9 cellular contexts compared by ENCODE assay signal in genomic region chr4:75672461-75673026, GRCh38. TPM values are rescaled to one million over a fixed set of nuclear protein-coding genes. Genes with fewer than 3 reads are reported as not detected.
DNase-seq lines count a peak whose midpoint lies in the region; ATAC-seq and TF ChIP-seq lines count a peak whose summit lies in the region.
"Had no signal": no experiment of that assay in that cellular context is flagged by ENCODE, and none has a peak within 500 bp of the region (broad histone marks: within the 10 kb centered on the region; RNA-seq: fewer than 3 reads in every experiment).

No MANE protein-coding gene starts in this region.

- TF ChIP-seq EP300 in suprapubic skin (IDR thresholded peaks at IDR 0.05), result no peak

- H3K36me3 ChIP-seq in RWPE2 (ENCODE audit: low read depth), result peaks cover 11% of the 10 kb centered on the region
- H3K36me3 ChIP-seq in suprapubic skin, result no peaks in the 10 kb centered on the region

- H3K9me3 ChIP-seq in RWPE2 (ENCODE audit: severe bottlenecking) (no peaks in the 10 kb centered on the region), suprapubic skin (no peaks in the 10 kb centered on the region)

- H3K27me3 ChIP-seq in RWPE2 (ENCODE audit: insufficient read depth, poor library complexity, severe bottlenecking) (no peaks in the 10 kb centered on the region), suprapubic skin (no peaks in the 10 kb centered on the region)

- under 1% methylated on average over 40 of the region's 44 CpGs for WGBS in suprapubic skin

- H3K4me1 ChIP-seq in RWPE2 (ENCODE audit: insufficient read depth, poor library complexity, severe bottlenecking) (peaks cover 21% of the 10 kb centered on the region), suprapubic skin (peaks cover 44% of the 10 kb centered on the region)

- in situ Hi-C loops in Caki2 (cut with HindIII; ENCODE audit: low pct_unique_long_range_greater_than_20kb, low sequenced_read_pairs), result no loop called here

- ATAC-seq in GM19455 (IDR thresholded peaks at IDR 0.05; ENCODE audit: unreplicated experiment) (peak; percentile 29), RWPE2 (ENCODE audit: low read depth) (peak; percentile 42)

- TF ChIP-seq POLR2A in suprapubic skin (IDR thresholded peaks at IDR 0.05), result no peak

- DNase-seq in Caki2 (ENCODE audit: low read depth), result peak; percentile 56
- DNase-seq in HPDE6-E6E7 (ENCODE audit: extremely low spot score), result peak; percentile 32
- peak; percentile 66 for DNase-seq in RWPE2 (ENCODE audit: low spot score)
- DNase-seq in activated gamma-delta T cell treated with Interleukin-2 at 50 U/mL for 16 hours, result peak; percentile 75
- DNase-seq in germinal center (ENCODE audit: low spot score), result peak; percentile 65
- peak in 53 of 56 donors; percentile 19 to 78 (median 56) for DNase-seq in nucleus accumbens (lab: John Stamatoyannopoulos, UW)
- DNase-seq in suprapubic skin (ENCODE audit: low spot score in 2 of 2), result peak; percentile 81 to 83

- TF ChIP-seq CTCF in RWPE2 (IDR thresholded peaks at IDR 0.05; ENCODE audit: poor library complexity, severe bottlenecking) (no peak), suprapubic skin (IDR thresholded peaks at IDR 0.05) (no peak)

- H3K27ac ChIP-seq in RWPE2 (ENCODE audit: poor library complexity, severe bottlenecking) (peak overlapping the region; percentile 83), suprapubic skin (peak overlapping the region; percentile 95)

- peak overlapping the region; percentile 97 for H3K4me3 ChIP-seq in RWPE2 (ENCODE audit: severe bottlenecking)
- peak overlapping the region; percentile 85 for H3K4me3 ChIP-seq in suprapubic skin

RNA-seq across cellular contexts. Expression of gene G3BP2, which starts 0.7 kb away (rescaled TPM):
- total RNA-seq in Caki2 (2014; rRNA removed; shearing (Covaris generic); ENCODE audit: low replicate concordance), result 35.8 and 36.3 TPM in 2 replicates
- 10 to 100 TPM; 48.8 to 62.0 (median 56.6) TPM for total RNA-seq in suprapubic skin

RNA-seq across cellular contexts. Expression of gene CDKL2, which starts 42.2 kb away (rescaled TPM):
- total RNA-seq in Caki2 (2014; rRNA removed; shearing (Covaris generic); ENCODE audit: low replicate concordance), result 1.8 and 5.7 TPM in 2 replicates
- 1 to 10 TPM in 3 of 4 donors, not detected in 1; 1.3 to 2.0 (median 1.8) TPM for total RNA-seq in suprapubic skin
- total RNA-seq: subcutaneous adipose tissue had no signal

RNA-seq across cellular contexts. Expression of gene USO1, which starts 51.8 kb away (rescaled TPM):
- total RNA-seq in Caki2 (2014; rRNA removed; shearing (Covaris generic); ENCODE audit: low replicate concordance), result 25.5 and 28.1 TPM in 2 replicates
- total RNA-seq in suprapubic skin, result 10 to 100 TPM; 46.8 to 61.1 (median 55.2) TPM

Comparison
In these comparisons a context has a peak if more than half of its experiments do, and no peak if none do; other contexts are left out.
1. Peak in every context shown above with its lines: DNase-seq, ATAC-seq, H3K4me3 ChIP-seq and H3K27ac ChIP-seq.
2. DNase-seq: peak in every context shown above with its lines; median percentile 82 in suprapubic skin; 75 in activated gamma-delta T cell treated with Interleukin-2 at 50 U/mL for 16 hours; 66 in RWPE2; 65 in germinal center; 56 in Caki2; 56 in nucleus accumbens; 32 in HPDE6-E6E7.